ENCODE assay signal across 22 cellular contexts in the genomic region with DNA sequence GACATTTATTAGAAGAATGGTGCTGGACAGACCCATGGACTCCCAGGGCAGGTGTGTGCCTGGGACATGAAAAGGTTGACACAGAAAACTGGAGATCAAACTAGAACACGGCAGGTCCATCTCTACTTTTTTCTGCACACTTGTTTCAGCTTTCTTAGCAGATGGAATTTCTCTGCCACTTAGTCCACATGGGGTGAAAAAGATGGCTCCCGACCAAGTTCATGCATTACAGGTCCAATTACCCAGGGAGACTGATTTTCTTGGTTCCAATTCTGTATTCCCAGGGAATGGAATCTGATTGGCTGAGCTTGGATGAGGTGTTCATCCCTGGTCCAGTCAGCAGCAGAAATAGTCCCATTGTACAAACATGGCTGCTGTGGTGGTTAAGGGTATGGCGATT.
DNase-seq lines count a peak whose midpoint lies in the region; ATAC-seq, FAIRE-seq and TF ChIP-seq lines count a peak whose summit lies in the region.
"Had no signal": no experiment of that assay in that cellular context is flagged by ENCODE, and none has a peak within 500 bp of the region (broad histone marks: within the 10 kb centered on the region; RNA-seq: fewer than 3 reads in every experiment).

No MANE protein-coding gene starts in this region.

- DNase-seq in NCI-H748 (lab: John Stamatoyannopoulos, UW; ENCODE audit: unreplicated experiment) (peak; percentile 12), NCI-H748 treated with DMSO at 0.1 percent for 48 hours (lab: John Stamatoyannopoulos, UW) (no peak), GM12892 (ENCODE audit: insufficient read length) (no peak), cerebellar cortex (ENCODE audit: low spot score) (peak; percentile 42), Right ventricle myocardium inferior (ENCODE audit: missing footprints) (no peak), AG20443 (ENCODE audit: low spot score) (no peak), DMS79 treated with DMSO at 0.1 percent for 48 hours (lab: John Stamatoyannopoulos, UW) (no peak)
- DNase-seq: 8988T; ACHN; AML-193; Caco-2; Calu3; CD4-positive, alpha-beta T cell; CD8-positive, alpha-beta T cell; DND-41; EL; GF-D8 had no signal

- no peak for ATAC-seq in Right ventricle myocardium inferior
- ATAC-seq: CD8-positive, alpha-beta T cell had no signal

- FAIRE-seq in GM12892 (lab: Jason Lieb, UNC) = peak; percentile 38
- FAIRE-seq: A204.1, D721Med, G401.6, GM12891, GM18507 had no signal

- TF ChIP-seq POLR2A in GM12892 (IDR thresholded peaks at IDR 0.05; ENCODE audit: low read depth, low read length) = no peak

- intact Hi-C loops in Right ventricle myocardium inferior (cut with DNase I) = no loop called here

Comparison
In these comparisons a context has a peak if more than half of its experiments do, and no peak if none do; other contexts are left out.
1. DNase-seq: peak in NCI-H748 (single experiment) and cerebellar cortex (single experiment); none in NCI-H748 treated with DMSO at 0.1 percent for 48 hours (single experiment), GM12892 (single experiment), Right ventricle myocardium inferior (single experiment), AG20443 (single experiment) and DMS79 treated with DMSO at 0.1 percent for 48 hours (single experiment).